ENCODE assay signal across 8 cellular contexts in genomic region chr1:43348809-43349593, GRCh38. TPM values are rescaled to one million over a fixed set of nuclear protein-coding genes. Genes with fewer than 3 reads are reported as not detected.
DNase-seq lines count a peak whose midpoint lies in the region; ATAC-seq, FAIRE-seq and TF ChIP-seq lines count a peak whose summit lies in the region.

No MANE protein-coding gene starts in this region.

- dilution Hi-C loops in endothelial cell of umbilical vein (cut with MboI; ENCODE audit: extremely low pct_ligation_motif_present, low sequenced_read_pairs), result no loop called here

- no peaks in the 10 kb centered on the region for H3K9me2 ChIP-seq in HCT116 (ENCODE audit: insufficient read depth)

- ATAC-seq in HCT116 (peak; percentile 87), HG03354 (IDR thresholded peaks at IDR 0.05; ENCODE audit: poor library complexity, severe bottlenecking, unreplicated experiment) (no peak)
- ATAC-seq in stimulated activated naive CD8-positive, alpha-beta T cell treated with anti-CD3 and anti-CD28 coated beads, Interleukin-15, Interleukin-2, amounts not matched to agents 100 U/mL and 50 U/mL, for 24 hours, result peak; percentile 53

- peak overlapping the region; percentile 4 for H2AFZ ChIP-seq in HCT116 (ENCODE audit: low read depth, low read length, poor library complexity, severe bottlenecking)
- peak overlapping the region; percentile 95 for H2AFZ ChIP-seq in endothelial cell of umbilical vein (ENCODE audit: low read depth, low read length)

- no peaks in the 10 kb centered on the region for H3K36me3 ChIP-seq in BLaER1 treated with 17β-estradiol and CSF1 and Interleukin-3, amounts not matched to agents 10 nM and 100 nM
- H3K36me3 ChIP-seq in HCT116 (ENCODE audit: control insufficient read depth in 1 of 2, insufficient read depth in 2 of 2, low read length in 2 of 2) (no peaks in the 10 kb centered on the region), endothelial cell of umbilical vein (ENCODE audit: control insufficient read depth in 2 of 2, extremely low read depth in 1 of 2, insufficient read depth in 2 of 2, low read length in 2 of 2) (no peaks in the 10 kb centered on the region), mesodermal cell (ENCODE audit: control insufficient read depth, insufficient read depth, low read length) (no peaks in the 10 kb centered on the region)

- peak; percentile 15; the same call in 1 of the 2 replicates for TF ChIP-seq RAD21 in HCT116 (IDR thresholded peaks at IDR 0.05; ENCODE audit: low read depth)

- H3K9me1 ChIP-seq in endothelial cell of umbilical vein (replicated peaks; ENCODE audit: control insufficient read depth, extremely low read depth, insufficient read depth, low read length), result no peaks in the 10 kb centered on the region

- POLR2A ChIA-PET in HCT116 (lab: Charles Lee) (interaction anchor here (0.6 to 1.6 kb wide), 4 partner anchors 9 to 427 kb away, joined by 4 to 7 read pairs (median 6); partner anchors contain the start of genes CDC20 and ELOVL1), endothelial cell of umbilical vein (lab: Charles Lee) (interaction anchor here (0.6 kb wide), 1 partner anchor 28 kb away, joined by 3 read pairs; no protein-coding TSS in a partner anchor)

- no peaks in the 10 kb centered on the region for H3K9me3 ChIP-seq in BLaER1 treated with 17β-estradiol and CSF1 and Interleukin-3, amounts not matched to agents 10 nM and 100 nM (replicated peaks in 1 of 11)
- no peaks in the 10 kb centered on the region for H3K9me3 ChIP-seq in HCT116 (ENCODE audit: control insufficient read depth in 1 of 2, insufficient read depth in 1 of 2, low read depth in 1 of 2, low read length in 2 of 2)
- no peaks in the 10 kb centered on the region for H3K9me3 ChIP-seq in endothelial cell of umbilical vein (replicated peaks; ENCODE audit: control insufficient read depth, insufficient read depth, low read length)
- no peaks in the 10 kb centered on the region for H3K9me3 ChIP-seq in mesodermal cell (ENCODE audit: control insufficient read depth, low read length)

- H4K20me1 ChIP-seq in BLaER1 treated with 17β-estradiol and CSF1 and Interleukin-3, amounts not matched to agents 10 nM and 100 nM, result no peaks in the 10 kb centered on the region
- H4K20me1 ChIP-seq in HCT116 (ENCODE audit: insufficient read depth) (no peaks in the 10 kb centered on the region), endothelial cell of umbilical vein (replicated peaks; ENCODE audit: control insufficient read depth, extremely low read depth, insufficient read depth, low read length) (no peaks in the 10 kb centered on the region)

- H3K9ac ChIP-seq in BLaER1 treated with 17β-estradiol and CSF1 and Interleukin-3, amounts not matched to agents 10 nM and 100 nM, result peak overlapping the region; percentile 36 to 74 (median 67); a peak in 21 of 22 replicates
- H3K9ac ChIP-seq in HCT116 (ENCODE audit: low read length) (peak overlapping the region; percentile 83), endothelial cell of umbilical vein (replicated peaks; ENCODE audit: extremely low read depth, insufficient read depth, low read length) (peak overlapping the region; percentile 67)

- RAD21 ChIA-PET in HCT116 (lab: Charles Lee; ENCODE audit: low non-redundant PET in 1 of 2, low total read pairs in 2 of 2, uncharacterized antibody in 2 of 2, unreplicated experiment in 2 of 2), result no interaction called here

- peak overlapping the region; percentile 49 to 71 (median 58) for H3K4me3 ChIP-seq in BLaER1 treated with 17β-estradiol and CSF1 and Interleukin-3, amounts not matched to agents 10 nM and 100 nM
- H3K4me3 ChIP-seq in HCT116 (replicated peaks in 1 of 2; ENCODE audit: low read depth in 1 of 2, low read length in 2 of 2) (peak overlapping the region; percentile 59 to 65), endothelial cell of umbilical vein (replicated peaks in 1 of 3; ENCODE audit: insufficient read depth in 1 of 3, low read depth in 1 of 3, low read length in 3 of 3) (peak overlapping the region; percentile 17 to 46 (median 33)), mesodermal cell (ENCODE audit: extremely low read depth, insufficient read depth, low read length, poor library complexity, severe bottlenecking) (peak overlapping the region; percentile 44)

- CTCF ChIA-PET in HCT116 (lab: Charles Lee), result interaction anchor here (1.0 to 1.6 kb wide), 3 partner anchors 9 to 65 kb away, joined by 3 to 8 read pairs (median 4); partner anchors contain the start of genes C1orf210 and CDC20
- CTCF ChIA-PET in endothelial cell of umbilical vein (lab: Charles Lee), result interaction anchor here (0.8 to 2.0 kb wide), 4 partner anchors 9 to 122 kb away, joined by 3 to 9 read pairs (median 6); no protein-coding TSS in a partner anchor

- intact Hi-C loops in HCT116 (cut with micrococcal nuclease), result loop anchor here (2.0 kb wide), 1 partner anchor 110 kb away; no protein-coding TSS in a partner anchor
- intact Hi-C loops in endothelial cell of umbilical vein (cut with micrococcal nuclease), result loop anchor here (1.0 kb wide), 1 partner anchor 9 kb away; the partner anchor contains the start of gene CDC20

- 4% methylated on average over 54 to 62 of the region's 72 CpGs for WGBS in mesodermal cell (ENCODE audit: insufficient coverage in 2 of 2), 2 experiments

- BruUV-seq in HCT116 (replicated peaks; lab: Mats Ljungman, UMichigan) (no TSS peak), endothelial cell of umbilical vein (replicated peaks; lab: Mats Ljungman, UMichigan) (no TSS peak)

- H3K27ac ChIP-seq in BLaER1 treated with 17β-estradiol and CSF1 and Interleukin-3, amounts not matched to agents 10 nM and 100 nM, result peak overlapping the region in 10 of 11 experiments; percentile 38 to 77 (median 60); a peak in 19 of 22 replicates
- peak overlapping the region; percentile 89 for H3K27ac ChIP-seq in HCT116 (ENCODE audit: low read depth, low read length)
- H3K27ac ChIP-seq in endothelial cell of umbilical vein (ENCODE audit: insufficient read depth, low read depth, low read length), result no peak overlapping the region
- H3K27ac ChIP-seq in mesodermal cell (ENCODE audit: low read depth, low read length, severe bottlenecking), result peak overlapping the region; percentile 95

- H3K79me2 ChIP-seq in HCT116 (ENCODE audit: insufficient read depth, low read length) (no peaks in the 10 kb centered on the region), endothelial cell of umbilical vein (ENCODE audit: control insufficient read depth, insufficient read depth, low read length) (no peaks in the 10 kb centered on the region)

- DNase-seq in HCT116 (ENCODE audit: low read depth, low spot score) (peak; percentile 85), NCI-H345 treated with DMSO at 0.1 percent for 48 hours (lab: John Stamatoyannopoulos, UW; ENCODE audit: unreplicated experiment) (peak; percentile 84), endothelial cell of umbilical vein (ENCODE audit: low read depth, low spot score) (peak; percentile 53)
- DNase-seq in activated CD8-positive, alpha-beta memory T cell treated with anti-CD3 and anti-CD28 coated beads, Interleukin-2, amount 50 U/mL, for 1 hour (ENCODE audit: extremely low read depth), result peak; percentile 43
- DNase-seq in stimulated activated naive CD8-positive, alpha-beta T cell treated with anti-CD3 and anti-CD28 coated beads, Interleukin-15, Interleukin-2, amounts not matched to agents 100 U/mL and 50 U/mL, for 24 hours, result peak; percentile 61

- H3K4me1 ChIP-seq in BLaER1 treated with 17β-estradiol and CSF1 and Interleukin-3, amounts not matched to agents 10 nM and 100 nM, result peaks cover 24 to 46% (median 34%) of the 10 kb centered on the region in 10 experiments
- H3K4me1 ChIP-seq in HCT116 (ENCODE audit: control insufficient read depth in 1 of 2, insufficient read depth in 2 of 2, low read length in 2 of 2) (peaks cover 30 to 64% of the 10 kb centered on the region in 2 experiments), endothelial cell of umbilical vein (ENCODE audit: control insufficient read depth, extremely low read depth, insufficient read depth, low read length) (peaks cover 3% of the 10 kb centered on the region), mesodermal cell (ENCODE audit: control insufficient read depth, insufficient read depth, low read length, poor library complexity, severe bottlenecking) (peaks cover 20% of the 10 kb centered on the region)

- peak overlapping the region; percentile 71 to 92 (median 83) for H3K4me2 ChIP-seq in BLaER1 treated with 17β-estradiol and CSF1 and Interleukin-3, amounts not matched to agents 10 nM and 100 nM
- peak overlapping the region; percentile 91 for H3K4me2 ChIP-seq in HCT116 (ENCODE audit: low read length)
- H3K4me2 ChIP-seq in endothelial cell of umbilical vein (ENCODE audit: insufficient read depth, low read length), result peak overlapping the region; percentile 72

- FAIRE-seq in endothelial cell of umbilical vein (lab: Jason Lieb, UNC), result peak; percentile 62

- TF ChIP-seq POLR2A in HCT116 (IDR thresholded peaks at IDR 0.05; ENCODE audit: borderline replicate concordance, extremely low read depth, insufficient read depth, insufficient read length) (peak; percentile 15), endothelial cell of umbilical vein (IDR thresholded peaks at IDR 0.05; ENCODE audit: low read depth, low read length) (peak; percentile 64)

- TF ChIP-seq CTCF in HCT116 (IDR thresholded peaks at IDR 0.05 in 2 of 3, conservative IDR thresholded peaks at IDR 0.05 in 1 of 3; ENCODE audit: borderline replicate concordance in 1 of 3, insufficient read depth in 1 of 3, low read depth in 2 of 3, low read length in 2 of 3) (no peak), endothelial cell of umbilical vein (IDR thresholded peaks at IDR 0.05; ENCODE audit: extremely low read depth in 1 of 2, insufficient read depth in 1 of 2, low read depth in 1 of 2, low read length in 2 of 2) (no peak)

- no peaks in the 10 kb centered on the region for H3K27me3 ChIP-seq in BLaER1 treated with 17β-estradiol and CSF1 and Interleukin-3, amounts not matched to agents 10 nM and 100 nM
- H3K27me3 ChIP-seq in HCT116 (ENCODE audit: insufficient read depth, low read length) (no peaks in the 10 kb centered on the region), endothelial cell of umbilical vein (ENCODE audit: control insufficient read depth in 2 of 2, insufficient read depth in 2 of 2, low read length in 2 of 2) (no peaks in the 10 kb centered on the region)

RNA-seq across cellular contexts. Expression of gene CDC20, which starts 9.8 kb away (rescaled TPM):
- 355 TPM for total RNA-seq in HCT116 (2021; ENCODE audit: unreplicated experiment)
- polyA plus RNA-seq in HCT116 (2012), result 375 and 408 TPM in 2 replicates
- total RNA-seq in endothelial cell of umbilical vein, result 156 and 170 TPM in 2 replicates
- 129 and 130 TPM in 2 replicates for polyA plus RNA-seq in endothelial cell of umbilical vein
- polyA plus RNA-seq in endothelial cell of umbilical vein (2011; cell fraction: cytosol; rRNA removed), result 135 and 152 TPM in 2 replicates
- polyA plus RNA-seq in endothelial cell of umbilical vein (2011; cell fraction: nucleus; rRNA removed), result 95.9 and 101 TPM in 2 replicates
- 49.0 and 129 TPM in 2 replicates for polyA plus RNA-seq in endothelial cell of umbilical vein (2012)
- 94.7 and 131 TPM in 2 replicates for polyA minus RNA-seq in endothelial cell of umbilical vein
- polyA minus RNA-seq in endothelial cell of umbilical vein (2011; cell fraction: cytosol; rRNA and poly(A)+ RNA removed), result 122 TPM
- polyA minus RNA-seq in endothelial cell of umbilical vein (2011; cell fraction: nucleus; rRNA and poly(A)+ RNA removed), result 22.4 and 25.7 TPM in 2 replicates
- polyA plus RNA-seq in mesodermal cell (2013, experiment 1 of 2), result 112 TPM
- polyA plus RNA-seq in mesodermal cell (2013, experiment 2 of 2), result 119 TPM

RNA-seq across cellular contexts. Expression of gene MPL, which starts 11.4 kb away (rescaled TPM):
- not detected for total RNA-seq in HCT116 (2021; ENCODE audit: unreplicated experiment)
- 0.11 and 0.16 TPM in 2 replicates for polyA plus RNA-seq in HCT116 (2012)
- total RNA-seq in endothelial cell of umbilical vein, result 0.18 and 0.24 TPM in 2 replicates
- polyA plus RNA-seq in endothelial cell of umbilical vein, result 0.13 and 0.14 TPM in 2 replicates
- polyA plus RNA-seq in endothelial cell of umbilical vein (2011; cell fraction: cytosol; rRNA removed), result 0.03 and 0.06 TPM in 2 replicates
- polyA plus RNA-seq in endothelial cell of umbilical vein (2011; cell fraction: nucleus; rRNA removed), result 0.25 and 0.55 TPM in 2 replicates
- not detected in 2 replicates for polyA plus RNA-seq in endothelial cell of umbilical vein (2012)
- 0.13 and 1.6 TPM in 2 replicates for polyA minus RNA-seq in endothelial cell of umbilical vein
- polyA minus RNA-seq in endothelial cell of umbilical vein (2011; cell fraction: cytosol; rRNA and poly(A)+ RNA removed), result not detected
- 0.34 and 0.48 TPM in 2 replicates for polyA minus RNA-seq in endothelial cell of umbilical vein (2011; cell fraction: nucleus; rRNA and poly(A)+ RNA removed)
- 1.0 TPM for polyA plus RNA-seq in mesodermal cell (2013, experiment 1 of 2)
- polyA plus RNA-seq in mesodermal cell (2013, experiment 2 of 2), result 0.30 TPM

RNA-seq across cellular contexts. Expression of gene ELOVL1, which starts 18.8 kb away (rescaled TPM):
- total RNA-seq in HCT116 (2021; ENCODE audit: unreplicated experiment) (91.3 TPM), endothelial cell of umbilical vein (126 and 134 TPM in 2 replicates)
- polyA plus RNA-seq in HCT116 (2012), result 157 and 159 TPM in 2 replicates
- polyA plus RNA-seq in endothelial cell of umbilical vein, result 303 and 353 TPM in 2 replicates
- polyA plus RNA-seq in endothelial cell of umbilical vein (2011; cell fraction: cytosol; rRNA removed), result 205 and 228 TPM in 2 replicates
- polyA plus RNA-seq in endothelial cell of umbilical vein (2011; cell fraction: nucleus; rRNA removed), result 140 and 144 TPM in 2 replicates
- 151 and 237 TPM in 2 replicates for polyA plus RNA-seq in endothelial cell of umbilical vein (2012)
- 211 and 218 TPM in 2 replicates for polyA minus RNA-seq in endothelial cell of umbilical vein
- polyA minus RNA-seq in endothelial cell of umbilical vein (2011; cell fraction: cytosol; rRNA and poly(A)+ RNA removed), result 49.2 TPM
- 26.3 and 43.3 TPM in 2 replicates for polyA minus RNA-seq in endothelial cell of umbilical vein (2011; cell fraction: nucleus; rRNA and poly(A)+ RNA removed)
- 85.0 TPM for polyA plus RNA-seq in mesodermal cell (2013, experiment 1 of 2)
- polyA plus RNA-seq in mesodermal cell (2013, experiment 2 of 2), result 72.0 TPM

RNA-seq across cellular contexts. Expression of gene MED8, which starts 40.6 kb away (rescaled TPM):
- total RNA-seq in HCT116 (2021; ENCODE audit: unreplicated experiment) (36.0 TPM), endothelial cell of umbilical vein (41.9 and 45.6 TPM in 2 replicates)
- 45.6 and 50.9 TPM in 2 replicates for polyA plus RNA-seq in HCT116 (2012)
- 15.9 and 19.6 TPM in 2 replicates for polyA plus RNA-seq in endothelial cell of umbilical vein
- polyA plus RNA-seq in endothelial cell of umbilical vein (2011; cell fraction: cytosol; rRNA removed), result 29.4 and 34.4 TPM in 2 replicates
- polyA plus RNA-seq in endothelial cell of umbilical vein (2011; cell fraction: nucleus; rRNA removed), result 37.2 and 38.8 TPM in 2 replicates
- 38.6 and 45.6 TPM in 2 replicates for polyA plus RNA-seq in endothelial cell of umbilical vein (2012)
- 19.4 and 21.0 TPM in 2 replicates for polyA minus RNA-seq in endothelial cell of umbilical vein
- 15.8 TPM for polyA minus RNA-seq in endothelial cell of umbilical vein (2011; cell fraction: cytosol; rRNA and poly(A)+ RNA removed)
- 11.7 and 17.3 TPM in 2 replicates for polyA minus RNA-seq in endothelial cell of umbilical vein (2011; cell fraction: nucleus; rRNA and poly(A)+ RNA removed)
- 36.3 TPM for polyA plus RNA-seq in mesodermal cell (2013, experiment 1 of 2)
- 33.5 TPM for polyA plus RNA-seq in mesodermal cell (2013, experiment 2 of 2)

RNA-seq across cellular contexts. Expression of gene SZT2, which starts 40.7 kb away (rescaled TPM):
- total RNA-seq in HCT116 (2021; ENCODE audit: unreplicated experiment) (43.0 TPM), endothelial cell of umbilical vein (49.9 and 50.3 TPM in 2 replicates)
- 12.7 and 14.5 TPM in 2 replicates for polyA plus RNA-seq in HCT116 (2012)
- 11.4 TPM in 2 replicates for polyA plus RNA-seq in endothelial cell of umbilical vein
- polyA plus RNA-seq in endothelial cell of umbilical vein (2011; cell fraction: cytosol; rRNA removed), result 5.1 and 5.3 TPM in 2 replicates
- polyA plus RNA-seq in endothelial cell of umbilical vein (2011; cell fraction: nucleus; rRNA removed), result 70.0 and 86.8 TPM in 2 replicates
- 15.0 and 17.5 TPM in 2 replicates for polyA plus RNA-seq in endothelial cell of umbilical vein (2012)
- 89.4 and 97.4 TPM in 2 replicates for polyA minus RNA-seq in endothelial cell of umbilical vein
- polyA minus RNA-seq in endothelial cell of umbilical vein (2011; cell fraction: cytosol; rRNA and poly(A)+ RNA removed), result 6.0 TPM
- polyA minus RNA-seq in endothelial cell of umbilical vein (2011; cell fraction: nucleus; rRNA and poly(A)+ RNA removed), result 75.8 and 107 TPM in 2 replicates
- polyA plus RNA-seq in mesodermal cell (2013, experiment 1 of 2), result 12.1 TPM
- 11.5 TPM for polyA plus RNA-seq in mesodermal cell (2013, experiment 2 of 2)
